In genomic region chr11:19370100-19370861, GRCh38 we compare ENCODE assay signal across 13 cellular contexts.
DNase-seq lines count a peak whose midpoint lies in the region; ATAC-seq, FAIRE-seq and TF ChIP-seq lines count a peak whose summit lies in the region.
"Had no signal": no experiment of that assay in that cellular context is flagged by ENCODE, and none has a peak within 500 bp of the region (broad histone marks: within the 10 kb centered on the region; RNA-seq: fewer than 3 reads in every experiment).

No MANE protein-coding gene starts in this region.

- no peak overlapping the region for H2BK15ac ChIP-seq in H1 (ENCODE audit: low read length)

- no peak overlapping the region for H2BK120ac ChIP-seq in H1 (replicated peaks; ENCODE audit: low read depth, low read length)

- no peak for TF ChIP-seq EP300 in H1 (IDR thresholded peaks at IDR 0.05; ENCODE audit: borderline replicate concordance in 1 of 2, low read depth in 2 of 2, low read length in 2 of 2)

- no peaks in the 10 kb centered on the region for H3K79me1 ChIP-seq in H1 (ENCODE audit: low read depth, low read length)

- FAIRE-seq in H1 (lab: Jason Lieb, UNC) (no peak), GM12892 (lab: Jason Lieb, UNC) (no peak)
- FAIRE-seq: A204.1 had no signal

- no peak overlapping the region for H3K9ac ChIP-seq in H1 (replicated peaks in 1 of 4; ENCODE audit: extremely low read depth in 1 of 4, low read depth in 3 of 4, low read length in 3 of 4)

- no peak overlapping the region for H3K27ac ChIP-seq in H1 (ENCODE audit: low read depth, low read length)

- no peaks in the 10 kb centered on the region for H3K79me2 ChIP-seq in H1 (ENCODE audit: control insufficient read depth in 1 of 2, insufficient read depth in 2 of 2, low read length in 2 of 2)

- H3K4me3 Mint-ChIP-seq in type B pancreatic cell: peak overlapping the region; percentile 23

- H3K4me3 ChIP-seq in H1 (ENCODE audit: extremely low read depth in 1 of 4, insufficient read depth in 2 of 4, low read depth in 3 of 4, low read length in 4 of 4) (no peak overlapping the region), lower leg skin (ENCODE audit: low read depth, poor library complexity, severe bottlenecking) (no peak overlapping the region)

- H4K8ac ChIP-seq in H1 (ENCODE audit: extremely low read depth, insufficient read depth, low read length): no peak overlapping the region

- TF ChIP-seq CTCF in H1 (IDR thresholded peaks at IDR 0.05; ENCODE audit: control extremely low read depth in 1 of 3, insufficient read depth in 1 of 3, low read depth in 1 of 3, low read length in 3 of 3) (no peak), lower leg skin (IDR thresholded peaks at IDR 0.05) (no peak), type B pancreatic cell (conservative IDR thresholded peaks at IDR 0.05) (no peak)

- H2BK20ac ChIP-seq in H1 (ENCODE audit: low read length): no peak overlapping the region

- no peaks in the 10 kb centered on the region for H3K9me3 ChIP-seq in H1 (ENCODE audit: insufficient read depth in 2 of 2, low read depth in 1 of 2, low read length in 1 of 2)

- H3K23me2 ChIP-seq in H1 (ENCODE audit: low read depth, low read length): no peaks in the 10 kb centered on the region

- intact Hi-C loops in lower leg skin (cut with DNase I; ENCODE audit: low total_unique reads): no loop called here

- no peak overlapping the region for H2AFZ ChIP-seq in H1 (ENCODE audit: low read length)

- H3K27me3 ChIP-seq in H1 (replicated peaks in 1 of 4; ENCODE audit: control insufficient read depth in 3 of 4, extremely low read depth in 1 of 4, insufficient read depth in 3 of 4, low read length in 3 of 4): no peaks in the 10 kb centered on the region

- no peaks in the 10 kb centered on the region for H3K36me3 ChIP-seq in H1 (ENCODE audit: control insufficient read depth in 2 of 4, insufficient read depth in 4 of 4, low read length in 3 of 4)

- no peak for TF ChIP-seq POLR2A in H1 (IDR thresholded peaks at IDR 0.05; ENCODE audit: control extremely low read depth in 1 of 2, low read depth in 2 of 2, low read length in 2 of 2)
- no peak for TF ChIP-seq POLR2A in lower leg skin (IDR thresholded peaks at IDR 0.05)
- no peak for TF ChIP-seq POLR2A in GM12892 (IDR thresholded peaks at IDR 0.05; ENCODE audit: low read depth, low read length)

- no peak overlapping the region for H2BK12ac ChIP-seq in H1 (ENCODE audit: low read depth, low read length)

- no peak overlapping the region for H4K91ac ChIP-seq in H1 (replicated peaks; ENCODE audit: insufficient read length, low read length)

- 85% methylated on average over 7 of the region's 7 CpGs; no CpG with 5 or more reads in 1 of the 2 experiments for WGBS in H1 (ENCODE audit: extremely low coverage in 1 of 2, insufficient coverage in 1 of 2, insufficient read length in 1 of 2, insufficient replicate concordance in 2 of 2, low coverage in 1 of 2, low lambda C conversion rate in 2 of 2, missing lambda C conversion rate in 1 of 2), 2 experiments
- 31 to 36% methylated on average over 7 of the region's 7 CpGs for WGBS in lower leg skin, 2 donors

- no peak overlapping the region for H4K5ac ChIP-seq in H1 (ENCODE audit: insufficient read length, low read depth, low read length)

- H3K4me1 Mint-ChIP-seq in type B pancreatic cell (ENCODE audit: unreplicated experiment): peaks cover 35% of the 10 kb centered on the region

- H3K9me3 Mint-ChIP-seq in type B pancreatic cell: no peaks in the 10 kb centered on the region

- H3K36me3 Mint-ChIP-seq in type B pancreatic cell: no peaks in the 10 kb centered on the region

- no peak overlapping the region for H3K56ac ChIP-seq in H1 (replicated peaks; ENCODE audit: insufficient read length, low read depth, low read length)

- no peak overlapping the region for H3K4ac ChIP-seq in H1 (replicated peaks; ENCODE audit: insufficient read length, low read depth, low read length)

- no peak overlapping the region for H3K23ac ChIP-seq in H1 (ENCODE audit: insufficient read length)

- H2BK5ac ChIP-seq in H1 (ENCODE audit: low read depth, low read length): no peak overlapping the region

- DNase-seq in NCI-H748 (lab: John Stamatoyannopoulos, UW; ENCODE audit: unreplicated experiment) (peak; percentile 6), NCI-H748 treated with DMSO at 0.1 percent for 48 hours (lab: John Stamatoyannopoulos, UW) (no peak), H1 (ENCODE audit: low read depth in 1 of 2, low spot score in 2 of 2) (no peak), lower leg skin (ENCODE audit: low spot score in 2 of 2) (peak; percentile 88 to 91), type B pancreatic cell (ENCODE audit: extremely low spot score, unreplicated experiment) (no peak), GM12892 (ENCODE audit: insufficient read length) (no peak)
- DNase-seq: activated T-cell treated with anti-CD3 and anti-CD28 coated beads, Interleukin-2, amount 50 U/mL, for 1 hour; NCI-H1694 treated with DMSO at 0.1 percent for 48 hours; stimulated activated CD4-positive, alpha-beta T cell treated with anti-CD3 and anti-CD28 coated beads, Interleukin-2, amount 100 ng/mL, for 24 hours; T-helper 1 cell had no signal

- no peak for TF ChIP-seq RAD21 in H1 (IDR thresholded peaks at IDR 0.05 in 1 of 2, conservative IDR thresholded peaks at IDR 0.05 in 1 of 2; ENCODE audit: low read depth in 2 of 2, low read length in 2 of 2)

- ATAC-seq in HG03095 (IDR thresholded peaks at IDR 0.05; ENCODE audit: unreplicated experiment) (no peak), HG02610 (IDR thresholded peaks at IDR 0.05; ENCODE audit: unreplicated experiment) (no peak)

- no peak overlapping the region for H3K18ac ChIP-seq in H1 (ENCODE audit: extremely low read depth, low read length)

- no peak overlapping the region for H2AK5ac ChIP-seq in H1 (ENCODE audit: low read depth, low read length)

- POLR2A ChIA-PET in H1 (lab: Charles Lee; ENCODE audit: partially characterized antibody): no interaction called here

- H3K27me3 Mint-ChIP-seq in type B pancreatic cell: peaks cover 3% of the 10 kb centered on the region

- H3K4me2 ChIP-seq in H1 (ENCODE audit: insufficient read depth in 1 of 2, low read depth in 2 of 2, low read length in 2 of 2): no peak overlapping the region

- H4K20me1 ChIP-seq in H1 (replicated peaks in 1 of 2; ENCODE audit: control insufficient read depth in 1 of 2, insufficient read depth in 2 of 2, low read length in 2 of 2): no peaks in the 10 kb centered on the region

- peaks cover 0 to 3% (median 2%) of the 10 kb centered on the region in 4 experiments; a peak in 4 of 7 replicates for H3K4me1 ChIP-seq in H1 (replicated peaks in 1 of 4; ENCODE audit: control insufficient read depth in 3 of 4, insufficient read depth in 4 of 4, low read length in 3 of 4)

- peak overlapping the region; percentile 34 for H3K27ac Mint-ChIP-seq in type B pancreatic cell

- no peak overlapping the region for H3K14ac ChIP-seq in H1 (ENCODE audit: insufficient read length)

- CTCF ChIA-PET in H1 (lab: Charles Lee; ENCODE audit: partially characterized antibody): interaction anchor here (0.9 to 1.8 kb wide), 2 partner anchors 9 to 22 kb away, joined by 3 to 4 read pairs; no protein-coding TSS in a partner anchor

TF ChIP-seq in H1, 55 proteins besides CTCF, POLR2A, EP300 and RAD21:
- TF ChIP-seq HDAC2 (IDR thresholded peaks at IDR 0.05; ENCODE audit: borderline replicate concordance in 1 of 2, low read depth in 2 of 2, low read length in 2 of 2) (no peak), CEBPB (IDR thresholded peaks at IDR 0.05; ENCODE audit: low read depth, low read length) (0 out of 2 replicates have a peak, but pooled peaks have one; percentile 25)
TF ChIP-seq in H1: peak in this region for 1.

Comparison
In these comparisons a context has a peak if more than half of its experiments do, and no peak if none do; other contexts are left out.
1. DNase-seq: peak in NCI-H748 (single experiment) and lower leg skin (2 of 2); none in NCI-H748 treated with DMSO at 0.1 percent for 48 hours (single experiment), H1 (0 of 2), type B pancreatic cell (single experiment) and GM12892 (single experiment).